ENCODE assay signal across 9 cellular contexts in the genomic region with DNA sequence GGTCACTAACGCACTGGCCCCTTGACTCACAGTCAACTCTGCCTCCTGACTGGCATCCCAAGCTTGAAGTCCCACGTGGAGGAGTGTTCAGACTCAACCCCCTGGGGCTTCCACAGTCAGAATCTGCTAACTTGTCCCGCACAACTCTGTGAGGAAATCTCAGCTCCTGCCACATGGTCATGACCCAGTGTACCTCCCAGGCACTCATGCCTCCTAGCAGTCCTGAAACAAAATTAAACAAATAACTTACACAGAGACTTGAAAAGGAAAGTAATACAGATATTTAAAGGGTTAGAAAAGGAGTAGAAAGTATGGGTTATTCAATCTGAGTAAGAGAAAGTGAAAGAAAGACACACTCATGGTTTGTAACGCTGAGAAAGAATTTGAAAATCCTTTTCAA.
DNase-seq lines count a peak whose midpoint lies in the region; ATAC-seq and TF ChIP-seq lines count a peak whose summit lies in the region.
"Had no signal": no experiment of that assay in that cellular context is flagged by ENCODE, and none has a peak within 500 bp of the region (broad histone marks: within the 10 kb centered on the region; RNA-seq: fewer than 3 reads in every experiment).

No MANE protein-coding gene starts in this region.

- POLR2A ChIA-PET in GM10248 (lab: Yijun Ruan, JAX) = no interaction called here
- POLR2A ChIA-PET in PC-3 (lab: Charles Lee; ENCODE audit: unreplicated experiment) = no interaction called here

- peaks cover 23% of the 10 kb centered on the region for H3K4me1 Mint-ChIP-seq in Calu3 (ENCODE audit: low read depth, unreplicated experiment)

- H3K27ac ChIP-seq in PC-3 (ENCODE audit: low read length) = peak overlapping the region; percentile 16; the same call in 1 of the 2 replicates

- intact Hi-C loops in PC-3 (cut with micrococcal nuclease) (loop anchor here (10.0 kb wide), 1 partner anchor 54 kb away; no protein-coding TSS in a partner anchor), posterior cingulate gyrus (cut with DNase I) (no loop called here), Calu3 (cut with micrococcal nuclease; ENCODE audit: unreplicated experiment) (no loop called here)

- H3K4me2 ChIP-seq in PC-3 (ENCODE audit: low read length) = 0 out of 2 replicates have a peak overlapping the region, but pooled peaks have one; percentile 7

- peak; percentile 75 for ATAC-seq in GM19395 (IDR thresholded peaks at IDR 0.05; ENCODE audit: unreplicated experiment)
- ATAC-seq in PC-3 = no peak

- no peaks in the 10 kb centered on the region for H3K9me3 Mint-ChIP-seq in Calu3 (ENCODE audit: low read depth, unreplicated experiment)

- no peaks in the 10 kb centered on the region for H3K27me3 Mint-ChIP-seq in Calu3 (ENCODE audit: unreplicated experiment)

- peaks cover 15% of the 10 kb centered on the region for H3K4me1 ChIP-seq in PC-3 (ENCODE audit: insufficient read depth, low read length)

- H3K36me3 Mint-ChIP-seq in Calu3 (ENCODE audit: insufficient read depth, unreplicated experiment) = peaks cover 6% of the 10 kb centered on the region

- CTCF ChIA-PET in GM10248 (lab: Yijun Ruan, JAX) (interaction anchor here (1.0 to 1.8 kb wide), 3 partner anchors 18 to 504 kb away, joined by 3 to 5 read pairs (median 4); no protein-coding TSS in a partner anchor), PC-3 (lab: Charles Lee) (no interaction called here), Calu3 (lab: Charles Lee) (no interaction called here)

- no peaks in the 10 kb centered on the region for H3K27me3 ChIP-seq in PC-3 (ENCODE audit: low read length)

- peaks cover 9% of the 10 kb centered on the region for H3K79me2 ChIP-seq in PC-3 (ENCODE audit: low read length)

- no peak for TF ChIP-seq CTCF in GM10248 (IDR thresholded peaks at IDR 0.05; ENCODE audit: control extremely low read depth, extremely low read depth, low read depth, missing control alignments)
- no peak for TF ChIP-seq CTCF in PC-3 (conservative IDR thresholded peaks at IDR 0.05; ENCODE audit: low read depth, low read length)
- no peak for TF ChIP-seq CTCF in Calu3 (IDR thresholded peaks at IDR 0.05; ENCODE audit: unreplicated experiment)

- H3K36me3 ChIP-seq in PC-3 (ENCODE audit: low read depth, low read length) = no peaks in the 10 kb centered on the region

- no peaks in the 10 kb centered on the region for H4K20me1 ChIP-seq in PC-3 (ENCODE audit: low read length)

- no peaks in the 10 kb centered on the region for H3F3A ChIP-seq in PC-3 (ENCODE audit: low read length, unreplicated experiment)

- peak; percentile 30 for DNase-seq in GM10248 (ENCODE audit: extremely low spot score)
- no peak for DNase-seq in PC-3
- peak; percentile 47 for DNase-seq in fibroblast of peridontal ligament (ENCODE audit: extremely low read depth)
- DNase-seq in posterior cingulate gyrus = no peak
- no peak for DNase-seq in Calu3
- no peak for DNase-seq in cerebellar nuclear complex (lab: John Stamatoyannopoulos, UW)
- DNase-seq in foreskin melanocyte = no peak
- DNase-seq: NCI-H446 treated with DMSO at 0.1 percent for 48 hours had no signal

- no peak overlapping the region for H3K4me3 Mint-ChIP-seq in Calu3 (ENCODE audit: low read depth, unreplicated experiment)

- H3K27ac Mint-ChIP-seq in Calu3 (ENCODE audit: unreplicated experiment) = no peak overlapping the region

- BruUV-seq in PC-3 (replicated peaks; lab: Mats Ljungman, UMichigan) (no TSS peak), Calu3 (replicated peaks; lab: Mats Ljungman, UMichigan) (no TSS peak)

- no peak overlapping the region for H3K9ac ChIP-seq in PC-3 (ENCODE audit: low read length)

- H3K9me3 ChIP-seq in PC-3 (ENCODE audit: low read length) = no peaks in the 10 kb centered on the region

- H3K4me3 ChIP-seq in PC-3 (ENCODE audit: low read length) = no peak overlapping the region

- no peak overlapping the region for H2AFZ ChIP-seq in PC-3 (ENCODE audit: low read length)

- no peaks in the 10 kb centered on the region for H3K9me2 ChIP-seq in PC-3 (replicated peaks; ENCODE audit: low read length)

Comparison
In these comparisons a context has a peak if more than half of its experiments do, and no peak if none do; other contexts are left out.
1. DNase-seq: peak in GM10248 (single experiment) and fibroblast of peridontal ligament (single experiment); none in PC-3 (single experiment), posterior cingulate gyrus (0 of 10), Calu3 (single experiment), cerebellar nuclear complex (0 of 2) and foreskin melanocyte (single experiment).